ENCODE assay signal across 10 cellular contexts in the genomic region with DNA sequence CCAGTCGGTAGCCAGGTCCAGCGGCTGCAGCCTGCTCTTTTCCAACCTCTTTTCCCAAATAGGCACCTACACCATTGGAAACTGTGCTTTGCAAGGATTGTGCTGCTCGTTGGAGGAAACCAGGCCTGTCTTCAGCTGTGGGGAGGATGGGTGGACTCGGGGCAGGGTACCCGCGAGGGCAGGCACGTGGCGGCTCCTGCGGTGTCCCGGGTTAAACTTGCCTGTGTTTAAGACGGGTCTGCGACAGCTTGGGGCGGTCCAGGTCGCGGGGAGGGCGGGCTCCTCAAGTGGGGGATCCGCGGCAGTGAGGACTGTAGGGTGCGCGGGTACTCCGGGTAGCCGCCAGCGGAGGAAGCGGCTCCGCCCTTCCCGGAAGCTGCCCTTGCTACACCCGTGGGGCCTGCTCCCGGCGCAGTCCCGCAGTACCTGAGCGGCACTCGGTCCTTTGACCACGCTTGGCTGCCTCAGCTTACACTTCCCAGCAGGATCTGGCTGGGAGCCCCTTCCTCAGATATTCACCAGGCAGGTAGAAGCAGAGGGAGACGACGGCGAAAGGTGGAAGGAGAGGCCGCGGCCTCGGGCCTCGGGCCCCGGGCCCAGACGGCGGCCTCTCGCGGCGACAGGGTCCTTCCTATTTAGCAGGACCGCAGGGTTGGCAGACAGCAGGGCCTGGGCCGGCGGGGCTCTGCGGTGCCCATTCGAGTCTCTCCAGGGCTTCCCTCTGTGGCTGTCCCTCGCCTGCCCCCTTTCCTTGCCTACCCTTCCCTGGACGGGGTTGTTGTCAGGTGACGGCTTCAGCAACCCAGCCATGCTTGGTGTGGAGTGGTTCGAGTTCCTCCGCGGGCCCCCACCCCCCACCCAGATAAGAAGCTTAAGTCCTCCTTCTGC. TPM values are rescaled to one million over a fixed set of nuclear protein-coding genes. Genes with fewer than 3 reads are reported as not detected.
DNase-seq lines count a peak whose midpoint lies in the region; TF ChIP-seq lines count a peak whose summit lies in the region.
"Had no signal": no experiment of that assay in that cellular context is flagged by ENCODE, and none has a peak within 500 bp of the region (broad histone marks: within the 10 kb centered on the region; RNA-seq: fewer than 3 reads in every experiment).

No MANE protein-coding gene starts in this region.

- no peaks in the 10 kb centered on the region for H3K36me3 ChIP-seq in iPS-15b (ENCODE audit: control insufficient read depth, insufficient read depth, low read length)
- no peaks in the 10 kb centered on the region for H3K36me3 ChIP-seq in sigmoid colon

- TF ChIP-seq EP300 in sigmoid colon (IDR thresholded peaks at IDR 0.05): no peak

- H3K9ac ChIP-seq in iPS-15b (ENCODE audit: low read depth, low read length): no peak overlapping the region

- no peak for TF ChIP-seq CTCF in sigmoid colon (IDR thresholded peaks at IDR 0.05)

- WGBS in sigmoid colon, 2 donors: 3 to 5% methylated on average over 57 of the region's 57 CpGs

- H3K27ac ChIP-seq in sigmoid colon: no peak overlapping the region

- peaks cover 12% of the 10 kb centered on the region for H3K36me3 Mint-ChIP-seq in activated CD4-positive, alpha-beta memory T cell treated with anti-CD3 and anti-CD28 coated beads, Interleukin-2, amount 10 ng/mL, durations not matched to agents 7 days and 5 days (ENCODE audit: low read depth)

- intact Hi-C loops in sigmoid colon (cut with DNase I): no loop called here

- H3K4me1 Mint-ChIP-seq in activated CD4-positive, alpha-beta memory T cell treated with anti-CD3 and anti-CD28 coated beads, Interleukin-2, amount 10 ng/mL, durations not matched to agents 7 days and 5 days: peaks cover 16% of the 10 kb centered on the region

- CTCF ChIA-PET in activated CD4-positive, alpha-beta memory T cell treated with anti-CD3 and anti-CD28 coated beads, Interleukin-2, amount 10 ng/mL, durations not matched to agents 7 days and 5 days (lab: Charles Lee): no interaction called here

- H3K9me3 ChIP-seq in iPS-15b (ENCODE audit: control insufficient read depth, insufficient read depth, low read length): no peaks in the 10 kb centered on the region
- no peaks in the 10 kb centered on the region for H3K9me3 ChIP-seq in sigmoid colon

- POLR2A ChIA-PET in activated CD4-positive, alpha-beta memory T cell treated with anti-CD3 and anti-CD28 coated beads, Interleukin-2, amount 10 ng/mL, durations not matched to agents 7 days and 5 days (lab: Charles Lee): no interaction called here

- TF ChIP-seq POLR2A in sigmoid colon (IDR thresholded peaks at IDR 0.05): no peak

- H3K4me3 Mint-ChIP-seq in activated CD4-positive, alpha-beta memory T cell treated with anti-CD3 and anti-CD28 coated beads, Interleukin-2, amount 10 ng/mL, durations not matched to agents 7 days and 5 days: no peak overlapping the region

- peaks cover 71% of the 10 kb centered on the region for H3K27me3 Mint-ChIP-seq in activated CD4-positive, alpha-beta memory T cell treated with anti-CD3 and anti-CD28 coated beads, Interleukin-2, amount 10 ng/mL, durations not matched to agents 7 days and 5 days

- H3K4me3 ChIP-seq in iPS-15b (ENCODE audit: low read depth, low read length) (peak overlapping the region; percentile 46), sigmoid colon (peak overlapping the region in 3 of 4 donors; percentile 9 to 19 (median 10))

- H3K4me1 ChIP-seq in iPS-15b (ENCODE audit: control insufficient read depth, insufficient read depth, low read length): peaks cover 3% of the 10 kb centered on the region
- H3K4me1 ChIP-seq in sigmoid colon: peaks cover 0 to 47% (median 44%) of the 10 kb centered on the region in 4 donors

- H3K27me3 ChIP-seq in iPS-15b (ENCODE audit: control insufficient read depth, insufficient read depth, low read length) (peaks cover 94% of the 10 kb centered on the region), sigmoid colon (peaks cover 74 to 98% (median 97%) of the 10 kb centered on the region in 3 donors)

- DNase-seq in NCI-H187 (lab: John Stamatoyannopoulos, UW) (peak; percentile 46 to 67), NCI-H187 treated with DMSO at 0.1 percent for 48 hours (lab: John Stamatoyannopoulos, UW) (no peak), NCI-H69 (lab: John Stamatoyannopoulos, UW) (peak; percentile 85), sigmoid colon (no peak), OCI-M2 (lab: John Stamatoyannopoulos, UW; ENCODE audit: unreplicated experiment) (no peak), NCI-H526 (lab: John Stamatoyannopoulos, UW) (no peak)
- no peak for DNase-seq in activated CD4-positive, alpha-beta memory T cell treated with anti-CD3 and anti-CD28 coated beads, Interleukin-2, amount 10 ng/mL, durations not matched to agents 7 days and 5 days
- DNase-seq: activated T-cell treated with anti-CD3 and anti-CD28 coated beads, Interleukin-2, amount 50 U/mL, for 4 hours; effector memory CD8-positive, alpha-beta T cell had no signal

- H3K9me3 Mint-ChIP-seq in activated CD4-positive, alpha-beta memory T cell treated with anti-CD3 and anti-CD28 coated beads, Interleukin-2, amount 10 ng/mL, durations not matched to agents 7 days and 5 days: peaks cover 6% of the 10 kb centered on the region

- no peak overlapping the region for H3K27ac Mint-ChIP-seq in activated CD4-positive, alpha-beta memory T cell treated with anti-CD3 and anti-CD28 coated beads, Interleukin-2, amount 10 ng/mL, durations not matched to agents 7 days and 5 days
- H3K27ac Mint-ChIP-seq: effector memory CD8-positive, alpha-beta T cell had no signal

RNA-seq across cellular contexts. Expression of a gene that starts 2.9 kb away (rescaled TPM):
- total RNA-seq in sigmoid colon: not detected
- polyA plus RNA-seq in sigmoid colon: 1 to 10 TPM in 1 of 3 donors, under 1 TPM in 1, not detected in 1; 0.23 to 1.1 TPM
- total RNA-seq in activated CD4-positive, alpha-beta memory T cell treated with anti-CD3 and anti-CD28 coated beads, Interleukin-2, amount 10 ng/mL, durations not matched to agents 7 days and 5 days: not detected
- total RNA-seq: activated T-cell treated with anti-CD3 and anti-CD28 coated beads, Interleukin-2, amount 50 U/mL, for 4 hours had no signal

RNA-seq across cellular contexts. Expression of a gene that starts 3.3 kb away (rescaled TPM):
- total RNA-seq in sigmoid colon: not detected
- 10 to 100 TPM; 14.4 to 19.4 (median 18.3) TPM for polyA plus RNA-seq in sigmoid colon
- total RNA-seq in activated CD4-positive, alpha-beta memory T cell treated with anti-CD3 and anti-CD28 coated beads, Interleukin-2, amount 10 ng/mL, durations not matched to agents 7 days and 5 days: not detected

Comparison
In these comparisons a context has a peak if more than half of its experiments do, and no peak if none do; other contexts are left out.
1. DNase-seq: peak in NCI-H187 (2 of 2) and NCI-H69 (single experiment); none in NCI-H187 treated with DMSO at 0.1 percent for 48 hours (single experiment), sigmoid colon (single experiment), activated CD4-positive, alpha-beta memory T cell treated with anti-CD3 and anti-CD28 coated beads, Interleukin-2, amount 10 ng/mL, durations not matched to agents 7 days and 5 days (single experiment), OCI-M2 (single experiment) and NCI-H526 (0 of 2).